17 cellular contexts compared by ENCODE assay signal in the genomic region with DNA sequence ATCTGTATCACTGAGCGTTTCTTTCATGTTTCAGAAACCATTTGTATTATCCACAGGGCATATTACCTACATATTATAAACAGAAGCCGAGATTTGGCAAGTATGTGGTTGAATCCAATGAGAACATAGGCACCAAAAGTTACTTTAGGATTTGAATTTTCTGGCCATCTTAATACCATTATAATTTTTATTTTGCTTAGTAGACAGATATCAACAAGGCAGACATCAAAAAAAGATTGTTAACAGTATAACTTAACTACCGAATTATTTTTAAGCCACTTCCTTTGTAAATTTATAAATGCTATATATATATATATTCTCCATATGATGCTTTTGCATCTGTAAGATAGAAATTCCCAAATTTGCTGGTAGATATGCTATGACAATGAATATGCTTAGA.
"Had no signal": no experiment of that assay in that cellular context is flagged by ENCODE, and none has a peak within 500 bp of the region (broad histone marks: within the 10 kb centered on the region; RNA-seq: fewer than 3 reads in every experiment).

No MANE protein-coding gene starts in this region.

- H3K4me1 ChIP-seq: body of pancreas had no signal

- H3K27me3 ChIP-seq: body of pancreas had no signal

- H3K9me3 Mint-ChIP-seq: dendritic cell treated with granulocyte-macrophage colony-stimulating factor and Interleukin-4, amounts not matched to agents 40 ng/mL and 50 ng/mL, for 4 days had no signal

- H3K4me1 Mint-ChIP-seq: endodermal cell had no signal

- H3K4me3 Mint-ChIP-seq: endodermal cell had no signal

- H3K4me3 ChIP-seq: body of pancreas had no signal

- ATAC-seq: activated CD4-positive, CD25-positive, alpha-beta regulatory T cell treated with anti-CD3 and anti-CD28 coated beads, Interleukin-2, amount 50 U/mL, for 24 hours; activated naive CD4-positive, alpha-beta T cell treated with anti-CD3 and anti-CD28 coated beads, Interleukin-2, amount 50 U/mL, for 72 hours; body of pancreas; left lobe of liver; stimulated activated naive CD8-positive, alpha-beta T cell treated with anti-CD3 and anti-CD28 coated beads, Interleukin-15, Interleukin-2, amounts not matched to agents 100 U/mL and 50 U/mL, for 24 hours had no signal

- DNase-seq: activated CD4-positive, alpha-beta T cell treated with anti-CD3 and anti-CD28 coated beads, Interleukin-2, amount 50 U/mL, for 4 hours; activated effector memory CD4-positive, alpha-beta T cell treated with Interleukin-2 at 50 U/mL for 16 hours; activated T-cell treated with anti-CD3 and anti-CD28 coated beads, Interleukin-2, amount 50 U/mL, for 1 hour; amniotic stem cell; body of pancreas; endodermal cell; erythroblast; mesenchymal stem cell; nucleus accumbens; stimulated activated CD4-positive, alpha-beta T cell treated with anti-CD3 and anti-CD28 coated beads, Interleukin-4, amount 100 ng/mL, for 1 hour; stimulated activated CD8-positive, alpha-beta memory T cell treated with anti-CD3 and anti-CD28 coated beads, Interleukin-4, amount 100 ng/mL, for 48 hours; stimulated activated naive CD8-positive, alpha-beta T cell treated with anti-CD3 and anti-CD28 coated beads, Interleukin-15, Interleukin-2, amounts not matched to agents 100 U/mL and 50 U/mL, for 24 hours; T-helper 2 cell had no signal

- H3K9me3 ChIP-seq: body of pancreas had no signal

- H3K27ac Mint-ChIP-seq: activated naive CD4-positive, alpha-beta T cell treated with anti-CD3 and anti-CD28 coated beads, Interleukin-2, amount 50 U/mL, for 72 hours; dendritic cell treated with granulocyte-macrophage colony-stimulating factor and Interleukin-4, amounts not matched to agents 40 ng/mL and 50 ng/mL, for 4 days; endodermal cell had no signal
